ENCODE assay signal across 8 cellular contexts in genomic region chr4:81040175-81040659, GRCh38. TPM values are rescaled to one million over a fixed set of nuclear protein-coding genes. Genes with fewer than 3 reads are reported as not detected.
DNase-seq lines count a peak whose midpoint lies in the region; ATAC-seq, FAIRE-seq and TF ChIP-seq lines count a peak whose summit lies in the region.

No MANE protein-coding gene starts in this region.

- no peak overlapping the region for H3K27ac Mint-ChIP-seq in T-helper 2 cell treated with Interferon-gamma antibody and Interleukin-4, amounts not matched to agents 5 μg/mL and 100 μg/mL, for 36 hours

- no peaks in the 10 kb centered on the region for H3K9me1 ChIP-seq in endothelial cell of umbilical vein (replicated peaks; ENCODE audit: control insufficient read depth, extremely low read depth, insufficient read depth, low read length)

- dilution Hi-C loops in endothelial cell of umbilical vein (cut with MboI; ENCODE audit: extremely low pct_ligation_motif_present, low sequenced_read_pairs), result no loop called here

- H3K27ac ChIP-seq in endothelial cell of umbilical vein (ENCODE audit: insufficient read depth, low read depth, low read length) (no peak overlapping the region), osteoblast (ENCODE audit: low read depth, low read length) (no peak overlapping the region)

- H3K4me2 ChIP-seq in endothelial cell of umbilical vein (ENCODE audit: insufficient read depth, low read length), result no peak overlapping the region
- H3K4me2 ChIP-seq in osteoblast (ENCODE audit: insufficient read depth, low read length), result peak overlapping the region; percentile 54

- H3K36me3 Mint-ChIP-seq in T-helper 2 cell treated with Interferon-gamma antibody and Interleukin-4, amounts not matched to agents 5 μg/mL and 100 μg/mL, for 36 hours (ENCODE audit: low read depth), result no peaks in the 10 kb centered on the region

- ATAC-seq in HG02763 (IDR thresholded peaks at IDR 0.05; ENCODE audit: unreplicated experiment), result no peak

- H3K4me1 Mint-ChIP-seq in T-helper 2 cell treated with Interferon-gamma antibody and Interleukin-4, amounts not matched to agents 5 μg/mL and 100 μg/mL, for 36 hours (ENCODE audit: low read depth), result no peaks in the 10 kb centered on the region

- POLR2A ChIA-PET in endothelial cell of umbilical vein (lab: Charles Lee), result no interaction called here

- DNase-seq in NCI-H2107 treated with DMSO at 0.1 percent for 48 hours (lab: John Stamatoyannopoulos, UW; ENCODE audit: unreplicated experiment), result peak; percentile 57
- DNase-seq in NCI-H2107 (lab: John Stamatoyannopoulos, UW), result no peak
- peak; percentile 34 for DNase-seq in HCEC 1CT
- DNase-seq in NCI-H774 (lab: John Stamatoyannopoulos, UW), result peak; percentile 7
- peak; percentile 12 for DNase-seq in endothelial cell of umbilical vein (ENCODE audit: low read depth, low spot score)
- no peak for DNase-seq in osteoblast (ENCODE audit: insufficient read length, low spot score, missing footprints)
- no peak for DNase-seq in T-helper 2 cell treated with Interferon-gamma antibody and Interleukin-4, amounts not matched to agents 5 μg/mL and 100 μg/mL, for 36 hours (ENCODE audit: low spot score)

- H3K9ac ChIP-seq in endothelial cell of umbilical vein (replicated peaks; ENCODE audit: extremely low read depth, insufficient read depth, low read length), result no peak overlapping the region

- no peak for FAIRE-seq in endothelial cell of umbilical vein (lab: Jason Lieb, UNC)

- TF ChIP-seq CTCF in endothelial cell of umbilical vein (IDR thresholded peaks at IDR 0.05; ENCODE audit: extremely low read depth in 1 of 2, insufficient read depth in 1 of 2, low read depth in 1 of 2, low read length in 2 of 2) (peak; percentile 26 to 38), osteoblast (IDR thresholded peaks at IDR 0.05; ENCODE audit: extremely low read depth, low read depth, low read length) (peak; percentile 78)

- H3K4me1 ChIP-seq in endothelial cell of umbilical vein (ENCODE audit: control insufficient read depth, extremely low read depth, insufficient read depth, low read length) (no peaks in the 10 kb centered on the region), osteoblast (ENCODE audit: insufficient read depth, low read length) (no peaks in the 10 kb centered on the region)

- no peaks in the 10 kb centered on the region for H3K27me3 ChIP-seq in endothelial cell of umbilical vein (ENCODE audit: control insufficient read depth in 2 of 2, insufficient read depth in 2 of 2, low read length in 2 of 2)
- peaks cover 29% of the 10 kb centered on the region for H3K27me3 ChIP-seq in osteoblast (ENCODE audit: insufficient read depth, low read length)

- no peaks in the 10 kb centered on the region for H4K20me1 ChIP-seq in endothelial cell of umbilical vein (replicated peaks; ENCODE audit: control insufficient read depth, extremely low read depth, insufficient read depth, low read length)
- no peaks in the 10 kb centered on the region for H4K20me1 ChIP-seq in osteoblast (ENCODE audit: insufficient read depth, low read length)

- H3K4me3 Mint-ChIP-seq in T-helper 2 cell treated with Interferon-gamma antibody and Interleukin-4, amounts not matched to agents 5 μg/mL and 100 μg/mL, for 36 hours, result no peak overlapping the region

- CTCF ChIA-PET in endothelial cell of umbilical vein (lab: Charles Lee), result interaction anchor here (0.6 to 2.4 kb wide), 16 partner anchors 9 to 837 kb away, joined by 3 to 21 read pairs (median 4); partner anchors contain the start of gene BMP3

- H2AFZ ChIP-seq in endothelial cell of umbilical vein (ENCODE audit: low read depth, low read length) (no peak overlapping the region), osteoblast (ENCODE audit: low read length) (peak overlapping the region; percentile 78)

- H3K9me3 Mint-ChIP-seq in T-helper 2 cell treated with Interferon-gamma antibody and Interleukin-4, amounts not matched to agents 5 μg/mL and 100 μg/mL, for 36 hours, result no peaks in the 10 kb centered on the region

- H3K79me2 ChIP-seq in endothelial cell of umbilical vein (ENCODE audit: control insufficient read depth, insufficient read depth, low read length) (no peaks in the 10 kb centered on the region), osteoblast (ENCODE audit: insufficient read depth, low read length) (no peaks in the 10 kb centered on the region)

- BruUV-seq in endothelial cell of umbilical vein (replicated peaks; lab: Mats Ljungman, UMichigan), result no TSS peak

- intact Hi-C loops in endothelial cell of umbilical vein (cut with micrococcal nuclease), result loop anchor here (2.0 kb wide), 1 partner anchor 679 kb away; no protein-coding TSS in a partner anchor

- H3K4me3 ChIP-seq in endothelial cell of umbilical vein (replicated peaks in 1 of 3; ENCODE audit: insufficient read depth in 1 of 3, low read depth in 1 of 3, low read length in 3 of 3), result no peak overlapping the region
- no peak overlapping the region for H3K4me3 ChIP-seq in osteoblast (ENCODE audit: insufficient read depth, low read length)

- no peak for TF ChIP-seq POLR2A in endothelial cell of umbilical vein (IDR thresholded peaks at IDR 0.05; ENCODE audit: low read depth, low read length)

- H3K36me3 ChIP-seq in endothelial cell of umbilical vein (ENCODE audit: control insufficient read depth in 2 of 2, extremely low read depth in 1 of 2, insufficient read depth in 2 of 2, low read length in 2 of 2), result no peaks in the 10 kb centered on the region
- no peaks in the 10 kb centered on the region for H3K36me3 ChIP-seq in osteoblast (ENCODE audit: insufficient read depth, low read length)

- peaks cover 15% of the 10 kb centered on the region for H3K27me3 Mint-ChIP-seq in T-helper 2 cell treated with Interferon-gamma antibody and Interleukin-4, amounts not matched to agents 5 μg/mL and 100 μg/mL, for 36 hours (ENCODE audit: low read depth)

- H3K9me3 ChIP-seq in endothelial cell of umbilical vein (replicated peaks; ENCODE audit: control insufficient read depth, insufficient read depth, low read length) (no peaks in the 10 kb centered on the region), osteoblast (ENCODE audit: low read depth, low read length) (no peaks in the 10 kb centered on the region)

TF ChIP-seq in endothelial cell of umbilical vein, 7 proteins besides CTCF, POLR2A, EP300 and RAD21:
- TF ChIP-seq GATA2 (IDR thresholded peaks at IDR 0.05; ENCODE audit: insufficient read depth, insufficient read length, low read depth, low read length) (no peak), MYC (IDR thresholded peaks at IDR 0.05; ENCODE audit: low read depth, low read length) (no peak), MAX (IDR thresholded peaks at IDR 0.05; ENCODE audit: insufficient read depth, insufficient read length) (no peak), FOS (IDR thresholded peaks at IDR 0.05; ENCODE audit: borderline replicate concordance, insufficient read depth, low read length) (no peak), POLR2AphosphoS5 (IDR thresholded peaks at IDR 0.05; ENCODE audit: insufficient read depth, low read depth, low read length) (no peak), JUN (IDR thresholded peaks at IDR 0.05; ENCODE audit: borderline replicate concordance, insufficient read depth, insufficient read length, low read depth) (no peak), EZH2 (IDR thresholded peaks at IDR 0.05; ENCODE audit: borderline replicate concordance, low read depth, low read length, severe bottlenecking) (no peak)

RNA-seq across cellular contexts. Expression of gene BMP3, which starts 9.7 kb away (rescaled TPM):
- total RNA-seq in endothelial cell of umbilical vein (not detected in 2 replicates), osteoblast (not detected in 2 replicates)
- not detected in 2 replicates for polyA plus RNA-seq in endothelial cell of umbilical vein
- polyA plus RNA-seq in endothelial cell of umbilical vein (2011; cell fraction: cytosol; rRNA removed), result not detected in 2 replicates
- not detected in 2 replicates for polyA plus RNA-seq in endothelial cell of umbilical vein (2011; cell fraction: nucleus; rRNA removed)
- not detected in 2 replicates for polyA plus RNA-seq in endothelial cell of umbilical vein (2012)
- not detected in 2 replicates for polyA minus RNA-seq in endothelial cell of umbilical vein
- polyA minus RNA-seq in endothelial cell of umbilical vein (2011; cell fraction: cytosol; rRNA and poly(A)+ RNA removed), result not detected
- not detected in 2 replicates for polyA minus RNA-seq in endothelial cell of umbilical vein (2011; cell fraction: nucleus; rRNA and poly(A)+ RNA removed)

Comparison
In these comparisons a context has a peak if more than half of its experiments do, and no peak if none do; other contexts are left out.
1. DNase-seq: peak in NCI-H2107 treated with DMSO at 0.1 percent for 48 hours (single experiment), HCEC 1CT (single experiment), NCI-H774 (single experiment) and endothelial cell of umbilical vein (single experiment); none in NCI-H2107 (single experiment), osteoblast (single experiment) and T-helper 2 cell treated with Interferon-gamma antibody and Interleukin-4, amounts not matched to agents 5 μg/mL and 100 μg/mL, for 36 hours (single experiment).